Comparison of ENCODE assay signal across 8 cellular contexts in the genomic region with DNA sequence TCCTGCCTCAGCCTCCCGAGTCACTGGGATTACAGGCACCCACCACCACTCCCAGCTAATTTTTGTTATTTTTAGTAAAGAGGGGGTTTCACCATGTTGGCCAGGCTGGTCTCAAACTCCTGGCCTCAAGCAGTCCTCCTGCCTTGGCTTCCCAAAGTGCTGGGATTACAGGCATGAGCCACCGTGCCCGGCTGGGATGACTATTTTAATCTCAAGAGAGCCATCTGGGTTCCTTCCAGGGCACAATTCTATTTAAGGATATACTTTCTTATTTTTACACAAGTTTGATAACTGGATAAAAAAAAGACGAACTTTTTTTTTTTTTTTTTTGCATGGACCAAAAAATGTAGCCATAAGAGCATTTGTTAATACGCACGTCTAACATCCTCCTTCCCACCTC.
DNase-seq lines count a peak whose midpoint lies in the region; ATAC-seq and TF ChIP-seq lines count a peak whose summit lies in the region.
"Not testable (repeated sequence)": the region's sequence is repeated elsewhere in the genome, so short reads cannot be mapped to it uniquely, and the experiment has no call there.

No MANE protein-coding gene starts in this region.

- H3K23ac ChIP-seq in mesenchymal stem cell (ENCODE audit: low read length in 2 of 2): not testable (repeated sequence)

- TF ChIP-seq CTCF in esophagus muscularis mucosa (IDR thresholded peaks at IDR 0.05); left ventricle myocardium inferior (IDR thresholded peaks at IDR 0.05; ENCODE audit: borderline replicate concordance); upper lobe of right lung (IDR thresholded peaks at IDR 0.05): not testable (repeated sequence)

- not testable (repeated sequence) for H2BK12ac ChIP-seq in mesenchymal stem cell (ENCODE audit: low read length in 2 of 2)

- H3K9me3 ChIP-seq in BLaER1; esophagus muscularis mucosa; left ventricle myocardium inferior (replicated peaks); mesenchymal stem cell (ENCODE audit: control insufficient read depth, low read length); skeletal muscle tissue (ENCODE audit: control insufficient read depth in 3 of 3, low read length in 3 of 3); upper lobe of right lung: not testable (repeated sequence)

- H3K79me1 ChIP-seq in mesenchymal stem cell (replicated peaks; ENCODE audit: low read length, poor library complexity, severe bottlenecking): not testable (repeated sequence)

- H3K27me3 ChIP-seq in BLaER1; esophagus muscularis mucosa; left ventricle myocardium inferior (ENCODE audit: low read depth); mesenchymal stem cell (ENCODE audit: control insufficient read depth in 1 of 2, insufficient read depth in 1 of 2, low read length in 2 of 2); skeletal muscle tissue (ENCODE audit: control insufficient read depth in 3 of 3, insufficient read depth in 3 of 3, low read length in 3 of 3); upper lobe of right lung: not testable (repeated sequence)

- WGBS in esophagus muscularis mucosa: 62% methylated on average over 6 of the region's 6 CpGs
- 91% methylated on average over 3 of the region's 6 CpGs for WGBS in mesenchymal stem cell

- not testable (repeated sequence) for TF ChIP-seq EP300 in esophagus muscularis mucosa (IDR thresholded peaks at IDR 0.05)

- peak overlapping the region; percentile 74 for H3K4me2 ChIP-seq in BLaER1
- not testable (repeated sequence) for H3K4me2 ChIP-seq in mesenchymal stem cell (ENCODE audit: low read length, poor library complexity, severe bottlenecking)

- H2BK5ac ChIP-seq in mesenchymal stem cell (ENCODE audit: low read depth, low read length, poor library complexity, severe bottlenecking): not testable (repeated sequence)

- not testable (repeated sequence) for TF ChIP-seq POLR2A in esophagus muscularis mucosa (IDR thresholded peaks at IDR 0.05; ENCODE audit: low read depth)

- intact Hi-C loops in esophagus muscularis mucosa (cut with DNase I); left ventricle myocardium inferior (cut with micrococcal nuclease); posterior vena cava (cut with DNase I); upper lobe of right lung (cut with DNase I): not testable (repeated sequence)

- not testable (repeated sequence) for H3K4ac ChIP-seq in mesenchymal stem cell (ENCODE audit: low read depth in 1 of 2, low read length in 2 of 2)

- H3K36me3 ChIP-seq in BLaER1; esophagus muscularis mucosa; left ventricle myocardium inferior; mesenchymal stem cell (ENCODE audit: control insufficient read depth in 1 of 2, insufficient read depth in 2 of 2, low read depth in 1 of 2, low read length in 2 of 2); skeletal muscle tissue (ENCODE audit: control insufficient read depth in 3 of 3, insufficient read depth in 3 of 3, low read length in 3 of 3); upper lobe of right lung: not testable (repeated sequence)

- not testable (repeated sequence) for H3K14ac ChIP-seq in mesenchymal stem cell (ENCODE audit: low read length in 2 of 2)

- not testable (repeated sequence) for H3K4me3 ChIP-seq in BLaER1; esophagus muscularis mucosa; skeletal muscle tissue (ENCODE audit: low read length in 3 of 3); upper lobe of right lung
- H3K4me3 ChIP-seq in left ventricle myocardium inferior: peak overlapping the region; percentile 54
- peak overlapping the region in 1 of 2 experiments; percentile 74 for H3K4me3 ChIP-seq in mesenchymal stem cell (ENCODE audit: insufficient read depth in 1 of 2, low read depth in 1 of 2, low read length in 2 of 2)

- ATAC-seq in upper lobe of right lung: not testable (repeated sequence)

- H2AK5ac ChIP-seq in mesenchymal stem cell (ENCODE audit: low read length, severe bottlenecking): not testable (repeated sequence)

- H2BK120ac ChIP-seq in mesenchymal stem cell (ENCODE audit: low read depth, low read length): not testable (repeated sequence)

- DNase-seq in activated effector memory CD4-positive, alpha-beta T cell treated with anti-CD3 and anti-CD28 coated beads, Interleukin-2, amount 50 U/mL, for 16 hours: peak; percentile 22
- not testable (repeated sequence) for DNase-seq in esophagus muscularis mucosa (ENCODE audit: extremely low spot score); left ventricle myocardium inferior; mesenchymal stem cell
- DNase-seq in posterior vena cava (ENCODE audit: low spot score): peak; percentile 72
- peak; percentile 27 for DNase-seq in upper lobe of right lung

- H3K4me1 ChIP-seq in BLaER1 (peaks cover 67% of the 10 kb centered on the region), esophagus muscularis mucosa (peaks cover 36 to 53% (median 48%) of the 10 kb centered on the region in 4 donors), left ventricle myocardium inferior (peaks cover 61% of the 10 kb centered on the region), mesenchymal stem cell (ENCODE audit: control insufficient read depth, insufficient read depth, low read depth, low read length) (peaks cover 21% of the 10 kb centered on the region), skeletal muscle tissue (ENCODE audit: control insufficient read depth in 3 of 3, insufficient read depth in 3 of 3, low read length in 3 of 3) (peaks cover 30 to 42% (median 30%) of the 10 kb centered on the region in 3 donors), upper lobe of right lung (peaks cover 24% of the 10 kb centered on the region)

- H3K27ac ChIP-seq in BLaER1; mesenchymal stem cell (ENCODE audit: low read length, poor library complexity, severe bottlenecking): not testable (repeated sequence)
- H3K27ac ChIP-seq in esophagus muscularis mucosa (replicated peaks in 1 of 4) (peak overlapping the region; percentile 79 to 87 (median 82)), left ventricle myocardium inferior (replicated peaks) (peak overlapping the region; percentile 87), skeletal muscle tissue (ENCODE audit: low read depth, low read length) (peak overlapping the region; percentile 69), upper lobe of right lung (peak overlapping the region; percentile 85)

- H2AFZ ChIP-seq in mesenchymal stem cell (ENCODE audit: low read depth, low read length): not testable (repeated sequence)

- not testable (repeated sequence) for H4K20me1 ChIP-seq in BLaER1

- H4K91ac ChIP-seq in mesenchymal stem cell (ENCODE audit: low read length): not testable (repeated sequence)

- not testable (repeated sequence) for H2BK15ac ChIP-seq in mesenchymal stem cell (ENCODE audit: low read depth, poor library complexity, severe bottlenecking)

- H4K8ac ChIP-seq in mesenchymal stem cell (ENCODE audit: low read length): not testable (repeated sequence)

- not testable (repeated sequence) for H3K9ac ChIP-seq in BLaER1; skeletal muscle tissue (ENCODE audit: low read depth in 1 of 3, low read length in 3 of 3)
- peak overlapping the region; percentile 90 for H3K9ac ChIP-seq in mesenchymal stem cell (ENCODE audit: low read length)

- not testable (repeated sequence) for H3K18ac ChIP-seq in mesenchymal stem cell (ENCODE audit: low read depth in 1 of 2, low read length in 2 of 2)
